ENCODE assay signal across 20 cellular contexts in genomic region chr5:90398726-90399125, GRCh38.
"Had no signal": no experiment of that assay in that cellular context is flagged by ENCODE, and none has a peak within 500 bp of the region (broad histone marks: within the 10 kb centered on the region; RNA-seq: fewer than 3 reads in every experiment).

No MANE protein-coding gene starts in this region.

- H3K4me3 ChIP-seq: esophagus muscularis mucosa, gastroesophageal sphincter, neural progenitor cell, prostate gland, sigmoid colon, thyroid gland had no signal

- H3K9me3 Mint-ChIP-seq: activated CD4-positive, alpha-beta T cell treated with anti-CD3 and anti-CD28 coated beads, Interleukin-2, amount 10 ng/mL, durations not matched to agents 24 days and 14 days; activated naive CD4-positive, alpha-beta T cell treated with anti-CD3 and anti-CD28 coated beads, Interleukin-2, amount 10 ng/mL, durations not matched to agents 7 days and 5 days; activated naive CD8-positive, alpha-beta T cell treated with anti-CD3 and anti-CD28 coated beads, Interleukin-2, amount 50 U/mL, for 24 hours; activated T-cell treated with anti-CD3 and anti-CD28 coated beads, Interleukin-2, amount 50 U/mL, for 24 hours; activated T-helper 2 cell treated with anti-CD3 and anti-CD28 coated beads, Interferon-gamma antibody, Interleukin-2, Interleukin-4, amounts not matched to agents 10 μg/mL and 5 μg/mL and 100 μg/mL, durations not matched to agents 14 hours and 24 hours and 36 hours; neural progenitor cell; stimulated activated effector memory CD8-positive, alpha-beta T cell treated with anti-CD3 and anti-CD28 coated beads, Interleukin-12 subunit alpha, Interleukin-12 subunit beta, amount 100 ng/mL, for 72 hours had no signal

- ATAC-seq: activated CD8-positive, alpha-beta T cell treated with anti-CD3 and anti-CD28 coated beads, Interleukin-2, amount 10 ng/mL, durations not matched to agents 7 days and 5 days; activated naive CD8-positive, alpha-beta T cell treated with anti-CD3 and anti-CD28 coated beads, Interleukin-2, amount 50 U/mL, for 24 hours; gastroesophageal sphincter; stimulated activated effector memory CD8-positive, alpha-beta T cell treated with anti-CD3 and anti-CD28 coated beads, Interleukin-12 subunit alpha, Interleukin-12 subunit beta, amount 100 ng/mL, for 72 hours had no signal

- H3K27ac Mint-ChIP-seq: activated CD4-positive, alpha-beta T cell treated with anti-CD3 and anti-CD28 coated beads, Interleukin-2, amount 10 ng/mL, durations not matched to agents 24 days and 14 days; activated CD8-positive, alpha-beta T cell treated with anti-CD3 and anti-CD28 coated beads, Interleukin-2, amount 10 ng/mL, durations not matched to agents 7 days and 5 days; activated naive CD4-positive, alpha-beta T cell treated with anti-CD3 and anti-CD28 coated beads, Interleukin-2, amount 10 ng/mL, durations not matched to agents 7 days and 5 days; activated naive CD8-positive, alpha-beta T cell treated with anti-CD3 and anti-CD28 coated beads, Interleukin-2, amount 50 U/mL, for 24 hours; activated T-cell treated with anti-CD3 and anti-CD28 coated beads, Interleukin-2, amount 50 U/mL, for 24 hours; activated T-helper 2 cell treated with anti-CD3 and anti-CD28 coated beads, Interferon-gamma antibody, Interleukin-2, Interleukin-4, amounts not matched to agents 10 μg/mL and 5 μg/mL and 100 μg/mL, durations not matched to agents 14 hours and 24 hours and 36 hours; neural progenitor cell; stimulated activated effector memory CD8-positive, alpha-beta T cell treated with anti-CD3 and anti-CD28 coated beads, Interleukin-12 subunit alpha, Interleukin-12 subunit beta, amount 100 ng/mL, for 72 hours had no signal

- H3K36me3 ChIP-seq: brain microvascular endothelial cell, prostate gland had no signal

- H3K4me3 Mint-ChIP-seq: activated CD4-positive, alpha-beta T cell treated with anti-CD3 and anti-CD28 coated beads, Interleukin-2, amount 10 ng/mL, durations not matched to agents 24 days and 14 days; activated CD8-positive, alpha-beta T cell treated with anti-CD3 and anti-CD28 coated beads, Interleukin-2, amount 10 ng/mL, durations not matched to agents 7 days and 5 days; activated naive CD4-positive, alpha-beta T cell treated with anti-CD3 and anti-CD28 coated beads, Interleukin-2, amount 10 ng/mL, durations not matched to agents 7 days and 5 days; activated naive CD8-positive, alpha-beta T cell treated with anti-CD3 and anti-CD28 coated beads, Interleukin-2, amount 50 U/mL, for 24 hours; activated T-cell treated with anti-CD3 and anti-CD28 coated beads, Interleukin-2, amount 50 U/mL, for 24 hours; neural progenitor cell; stimulated activated effector memory CD8-positive, alpha-beta T cell treated with anti-CD3 and anti-CD28 coated beads, Interleukin-12 subunit alpha, Interleukin-12 subunit beta, amount 100 ng/mL, for 72 hours had no signal

- H3K27me3 ChIP-seq: brain microvascular endothelial cell, esophagus muscularis mucosa, gastroesophageal sphincter, neural progenitor cell, sigmoid colon, thyroid gland had no signal

- DNase-seq: activated CD4-positive, alpha-beta T cell treated with anti-CD3 and anti-CD28 coated beads, Interleukin-2, amount 10 ng/mL, durations not matched to agents 24 days and 14 days; activated CD8-positive, alpha-beta T cell treated with anti-CD3 and anti-CD28 coated beads, Interleukin-2, amount 10 ng/mL, durations not matched to agents 7 days and 5 days; activated naive CD4-positive, alpha-beta T cell treated with anti-CD3 and anti-CD28 coated beads, Interleukin-2, amount 10 ng/mL, durations not matched to agents 7 days and 5 days; activated naive CD8-positive, alpha-beta T cell treated with anti-CD3 and anti-CD28 coated beads, Interleukin-2, amount 50 U/mL, for 24 hours; activated T-cell treated with anti-CD3 and anti-CD28 coated beads, Interleukin-2, amount 50 U/mL, for 24 hours; aorta; brain microvascular endothelial cell; effector CD8-positive, alpha-beta T cell; islet precursor cell; sigmoid colon; SK-N-SH; stimulated activated CD4-positive, alpha-beta T cell treated with anti-CD3 and anti-CD28 coated beads, Interleukin-4, amount 100 ng/mL, for 24 hours; T-helper 9 cell; thyroid gland had no signal

- H3K27ac ChIP-seq: brain microvascular endothelial cell, esophagus muscularis mucosa, gastroesophageal sphincter, neural progenitor cell, prostate gland, sigmoid colon, thyroid gland had no signal

- H3K27me3 Mint-ChIP-seq: activated CD4-positive, alpha-beta T cell treated with anti-CD3 and anti-CD28 coated beads, Interleukin-2, amount 10 ng/mL, durations not matched to agents 24 days and 14 days; activated naive CD4-positive, alpha-beta T cell treated with anti-CD3 and anti-CD28 coated beads, Interleukin-2, amount 10 ng/mL, durations not matched to agents 7 days and 5 days; activated naive CD8-positive, alpha-beta T cell treated with anti-CD3 and anti-CD28 coated beads, Interleukin-2, amount 50 U/mL, for 24 hours; activated T-cell treated with anti-CD3 and anti-CD28 coated beads, Interleukin-2, amount 50 U/mL, for 24 hours had no signal

- H3K4me1 Mint-ChIP-seq: activated naive CD4-positive, alpha-beta T cell treated with anti-CD3 and anti-CD28 coated beads, Interleukin-2, amount 10 ng/mL, durations not matched to agents 7 days and 5 days; activated naive CD8-positive, alpha-beta T cell treated with anti-CD3 and anti-CD28 coated beads, Interleukin-2, amount 50 U/mL, for 24 hours; neural progenitor cell had no signal

- H3K9me3 ChIP-seq: esophagus muscularis mucosa, gastroesophageal sphincter, prostate gland, sigmoid colon, SK-N-SH, thyroid gland had no signal

- H3K4me1 ChIP-seq: esophagus muscularis mucosa, gastroesophageal sphincter, neural progenitor cell, prostate gland, sigmoid colon, thyroid gland had no signal
